ENCODE assay signal across 14 cellular contexts in genomic region chr4:138398297-138398696, GRCh38.
DNase-seq lines count a peak whose midpoint lies in the region; ATAC-seq and TF ChIP-seq lines count a peak whose summit lies in the region.
"Had no signal": no experiment of that assay in that cellular context is flagged by ENCODE, and none has a peak within 500 bp of the region (broad histone marks: within the 10 kb centered on the region; RNA-seq: fewer than 3 reads in every experiment).

No MANE protein-coding gene starts in this region.

- intact Hi-C loops in left ventricle myocardium inferior (cut with micrococcal nuclease) = no loop called here

- H3K27ac ChIP-seq in left ventricle myocardium inferior (replicated peaks) = peak overlapping the region; percentile 83

- H3K9me3 ChIP-seq in left ventricle myocardium inferior (replicated peaks) = no peaks in the 10 kb centered on the region

- no peak overlapping the region for H3K4me3 ChIP-seq in left ventricle myocardium inferior

- H3K27me3 ChIP-seq in left ventricle myocardium inferior (ENCODE audit: low read depth) = no peaks in the 10 kb centered on the region

- no peak for TF ChIP-seq CTCF in left ventricle myocardium inferior (IDR thresholded peaks at IDR 0.05; ENCODE audit: borderline replicate concordance)

- H3K4me1 ChIP-seq in left ventricle myocardium inferior = peaks cover 37% of the 10 kb centered on the region

- no peaks in the 10 kb centered on the region for H3K36me3 ChIP-seq in left ventricle myocardium inferior

- DNase-seq in NCI-H1105 treated with DMSO at 0.1 percent for 48 hours (lab: John Stamatoyannopoulos, UW) (peak; percentile 21), NCI-H748 treated with DMSO at 0.1 percent for 48 hours (lab: John Stamatoyannopoulos, UW) (peak; percentile 81), left ventricle myocardium inferior (no peak), pulmonary artery endothelial cell (ENCODE audit: low read depth, low spot score) (peak; percentile 17), T1000 (lab: John Stamatoyannopoulos, UW) (no peak), LoVo (ENCODE audit: low spot score) (no peak)
- DNase-seq in activated naive CD4-positive, alpha-beta T cell treated with anti-CD3 and anti-CD28 coated beads, Interleukin-2, amount 50 U/mL, for 16 hours = no peak
- DNase-seq: activated naive CD8-positive, alpha-beta T cell treated with anti-CD3 and anti-CD28 coated beads, Interleukin-2, amount 50 U/mL, for 24 hours; Calu3; NCI-H1436; nephron progenitor cell; RPMI8226; T-helper 9 cell had no signal

- no peak for ATAC-seq in HG03571 (IDR thresholded peaks at IDR 0.05; ENCODE audit: unreplicated experiment)
- ATAC-seq: activated naive CD8-positive, alpha-beta T cell treated with anti-CD3 and anti-CD28 coated beads, Interleukin-2, amount 50 U/mL, for 24 hours had no signal

Comparison
In these comparisons a context has a peak if more than half of its experiments do, and no peak if none do; other contexts are left out.
1. DNase-seq: peak in NCI-H1105 treated with DMSO at 0.1 percent for 48 hours (single experiment), NCI-H748 treated with DMSO at 0.1 percent for 48 hours (single experiment) and pulmonary artery endothelial cell (single experiment); none in left ventricle myocardium inferior (single experiment), T1000 (single experiment), LoVo (single experiment) and activated naive CD4-positive, alpha-beta T cell treated with anti-CD3 and anti-CD28 coated beads, Interleukin-2, amount 50 U/mL, for 16 hours (single experiment).